Comparison of ENCODE assay signal across 15 cellular contexts in genomic region chr13:37526710-37527446, GRCh38.
DNase-seq lines count a peak whose midpoint lies in the region; ATAC-seq and TF ChIP-seq lines count a peak whose summit lies in the region.
"Had no signal": no experiment of that assay in that cellular context is flagged by ENCODE, and none has a peak within 500 bp of the region (broad histone marks: within the 10 kb centered on the region; RNA-seq: fewer than 3 reads in every experiment).

No MANE protein-coding gene starts in this region.

- CTCF ChIA-PET in CD4-positive, alpha-beta T cell (lab: Charles Lee): no interaction called here

- POLR2A ChIA-PET in CD4-positive, alpha-beta T cell (lab: Charles Lee): interaction anchor here (0.6 kb wide), 1 partner anchor 1159 kb away, joined by 4 read pairs; no protein-coding TSS in a partner anchor

- in situ Hi-C loops in astrocyte of the spinal cord (cut with HindIII; ENCODE audit: low sequenced_read_pairs): no loop called here

- H3K36me3 Mint-ChIP-seq in CD4-positive, alpha-beta T cell (ENCODE audit: low read depth): no peaks in the 10 kb centered on the region
- H3K36me3 Mint-ChIP-seq: brain had no signal

- ATAC-seq in CD4-positive, alpha-beta T cell (ENCODE audit: poor library complexity): no peak

- H3K27me3 Mint-ChIP-seq in CD4-positive, alpha-beta T cell: no peaks in the 10 kb centered on the region
- H3K27me3 Mint-ChIP-seq: brain, progenitor cell of endocrine pancreas had no signal

- H3K27ac ChIP-seq in CD4-positive, alpha-beta T cell (ENCODE audit: low read depth, low read length): no peak overlapping the region
- H3K27ac ChIP-seq: C4-2B, hepatocyte had no signal

- H3K9me3 ChIP-seq in CD4-positive, alpha-beta T cell (ENCODE audit: control insufficient read depth, low read length): no peaks in the 10 kb centered on the region

- no peaks in the 10 kb centered on the region for H3K27me3 ChIP-seq in CD4-positive, alpha-beta T cell (ENCODE audit: control insufficient read depth, insufficient read depth, low read length)
- H3K27me3 ChIP-seq: hepatocyte had no signal

- DNase-seq in DMS153 (lab: John Stamatoyannopoulos, UW) (peak; percentile 58), NCI-H2081 (lab: John Stamatoyannopoulos, UW) (peak; percentile 20 to 63), astrocyte of the spinal cord (ENCODE audit: low read depth, low spot score) (peak; percentile 65), myocyte (ENCODE audit: low read depth) (peak; percentile 85), medulla oblongata (ENCODE audit: extremely low spot score) (no peak), activated gamma-delta T cell treated with Interleukin-2 at 50 U/mL for 16 hours (no peak)
- DNase-seq in CD4-positive, alpha-beta T cell: no peak
- DNase-seq in effector CD4-positive, alpha-beta T cell: no peak
- DNase-seq: activated effector memory CD4-positive, alpha-beta T cell treated with anti-CD3 and anti-CD28 coated beads, Interleukin-2, amount 50 U/mL, for 16 hours; kidney glomerular epithelial cell; NCI-H2171 treated with DMSO at 0.1 percent for 48 hours had no signal

- no peak overlapping the region for H3K27ac Mint-ChIP-seq in CD4-positive, alpha-beta T cell
- H3K27ac Mint-ChIP-seq: progenitor cell of endocrine pancreas had no signal

- no peak overlapping the region for H3K4me3 Mint-ChIP-seq in CD4-positive, alpha-beta T cell
- H3K4me3 Mint-ChIP-seq: brain had no signal

- no peak overlapping the region for H3K4me3 ChIP-seq in astrocyte of the spinal cord (ENCODE audit: low read depth, low read length)
- H3K4me3 ChIP-seq: hepatocyte had no signal

- no peak for TF ChIP-seq CTCF in astrocyte of the spinal cord (IDR thresholded peaks at IDR 0.05; ENCODE audit: low read depth, low read length)
- no peak for TF ChIP-seq CTCF in CD4-positive, alpha-beta T cell (IDR thresholded peaks at IDR 0.05)

- intact Hi-C loops in CD4-positive, alpha-beta T cell (cut with DNase I, micrococcal nuclease): no loop called here

- H3K9me3 Mint-ChIP-seq in CD4-positive, alpha-beta T cell: peaks cover 9% of the 10 kb centered on the region

- H3K4me1 Mint-ChIP-seq in CD4-positive, alpha-beta T cell (ENCODE audit: low read depth): no peaks in the 10 kb centered on the region

Comparison
In these comparisons a context has a peak if more than half of its experiments do, and no peak if none do; other contexts are left out.
1. DNase-seq: peak in DMS153 (single experiment), NCI-H2081 (2 of 2), astrocyte of the spinal cord (single experiment) and myocyte (single experiment); none in CD4-positive, alpha-beta T cell (0 of 10), effector CD4-positive, alpha-beta T cell (single experiment), medulla oblongata (single experiment) and activated gamma-delta T cell treated with Interleukin-2 at 50 U/mL for 16 hours (single experiment).